In the genomic region with DNA sequence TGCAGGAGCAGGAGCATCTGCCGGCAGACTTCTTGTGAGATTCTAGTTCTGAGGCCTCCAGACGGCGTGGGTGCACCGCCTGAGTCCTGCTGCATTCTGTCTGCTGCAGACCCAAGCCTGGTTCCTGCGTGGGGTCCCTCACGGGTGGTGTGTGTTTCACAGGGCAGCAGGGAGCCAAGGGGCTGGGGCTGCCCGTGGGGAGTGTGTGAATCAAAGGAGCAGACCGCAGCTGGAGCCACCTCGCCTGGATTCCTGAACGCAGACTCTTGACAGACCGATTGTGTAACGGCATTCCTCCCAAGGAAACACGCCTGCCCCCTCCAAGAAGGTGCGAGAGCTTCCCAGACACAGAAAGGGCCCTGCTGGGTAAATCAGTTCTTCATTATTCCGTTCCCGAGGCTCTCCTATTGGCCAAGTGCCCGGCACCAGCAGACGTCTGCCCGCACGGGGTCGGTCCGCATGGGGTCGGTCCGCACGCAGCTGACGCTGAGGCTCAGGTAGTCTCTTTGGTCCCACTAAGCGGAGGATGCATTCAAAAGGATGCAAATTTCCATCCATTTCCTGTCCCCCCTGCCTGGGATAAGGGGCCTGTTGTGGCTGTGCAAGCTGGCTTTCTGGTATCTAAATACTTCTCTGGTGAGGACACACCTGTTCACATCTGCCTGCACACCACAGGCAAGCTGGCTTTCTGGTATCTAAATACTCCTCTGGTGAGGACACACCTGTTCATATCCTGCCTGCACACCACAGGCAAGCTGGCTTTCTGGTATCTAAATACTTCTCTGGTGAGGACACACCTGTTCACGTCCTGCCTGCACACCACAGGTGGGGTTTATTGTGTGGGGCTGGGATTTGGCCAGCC, we compare ENCODE assay signal across 14 cellular contexts. TPM values are rescaled to one million over a fixed set of nuclear protein-coding genes. Genes with fewer than 3 reads are reported as not detected.
DNase-seq lines count a peak whose midpoint lies in the region; ATAC-seq and TF ChIP-seq lines count a peak whose summit lies in the region.
"Had no signal": no experiment of that assay in that cellular context is flagged by ENCODE, and none has a peak within 500 bp of the region (broad histone marks: within the 10 kb centered on the region; RNA-seq: fewer than 3 reads in every experiment).

No MANE protein-coding gene starts in this region.

- TF ChIP-seq CTCF in sigmoid colon (IDR thresholded peaks at IDR 0.05): no peak

- H3K27me3 ChIP-seq in H7 (ENCODE audit: control insufficient read depth, insufficient read depth, low read length) (peaks cover 12% of the 10 kb centered on the region), adipocyte (replicated peaks; ENCODE audit: control insufficient read depth, insufficient read depth, low read length) (peaks cover 49% of the 10 kb centered on the region), iPS-20b (ENCODE audit: insufficient read depth, low read length) (peaks cover 33% of the 10 kb centered on the region), sigmoid colon (peaks cover 0 to 13% (median 0%) of the 10 kb centered on the region in 3 donors)
- H3K27me3 ChIP-seq: MG63 had no signal

- H3K4me3 ChIP-seq in H7 (ENCODE audit: insufficient read depth, low read depth, low read length): no peak overlapping the region
- H3K4me3 ChIP-seq in adipocyte (ENCODE audit: low read length): no peak overlapping the region
- peak overlapping the region; percentile 16; the same call in 1 of the 2 replicates for H3K4me3 ChIP-seq in iPS-20b (ENCODE audit: low read length)
- no peak overlapping the region for H3K4me3 ChIP-seq in sigmoid colon
- H3K4me3 ChIP-seq: MG63 had no signal

- no peaks in the 10 kb centered on the region for H3K36me3 ChIP-seq in H7 (replicated peaks; ENCODE audit: control insufficient read depth, insufficient read depth, low read length)
- no peaks in the 10 kb centered on the region for H3K36me3 ChIP-seq in adipocyte (ENCODE audit: control insufficient read depth, insufficient read depth, low read length, severe bottlenecking)
- no peaks in the 10 kb centered on the region for H3K36me3 ChIP-seq in iPS-20b (ENCODE audit: insufficient read depth, low read depth, low read length)
- H3K36me3 ChIP-seq in sigmoid colon: no peaks in the 10 kb centered on the region
- H3K36me3 ChIP-seq: MG63 had no signal

- no peak for ATAC-seq in HG03571 (IDR thresholded peaks at IDR 0.05; ENCODE audit: unreplicated experiment)
- ATAC-seq: HCT116; stimulated activated effector memory CD8-positive, alpha-beta T cell treated with anti-CD3 and anti-CD28 coated beads, Interleukin-12 subunit alpha, Interleukin-12 subunit beta, amount 100 ng/mL, for 72 hours had no signal

- no peak for TF ChIP-seq POLR2A in sigmoid colon (IDR thresholded peaks at IDR 0.05)

- TF ChIP-seq EP300 in sigmoid colon (IDR thresholded peaks at IDR 0.05): no peak

- DNase-seq in H7 (peak; percentile 80), adipocyte (ENCODE audit: low read depth) (peak; percentile 74), sigmoid colon (peak; percentile 52), NCI-H2107 (lab: John Stamatoyannopoulos, UW) (no peak), H4 (ENCODE audit: low spot score) (no peak), GM03348 (ENCODE audit: low spot score) (no peak)
- DNase-seq: CD8-positive, alpha-beta memory T cell; immature natural killer cell; MG63; NCI-H2227 treated with DMSO at 0.1 percent for 48 hours had no signal

- H3K9me3 ChIP-seq in adipocyte (ENCODE audit: control insufficient read depth, low read length) (peaks cover 26% of the 10 kb centered on the region), iPS-20b (ENCODE audit: insufficient read depth, low read depth, low read length) (peaks cover 5% of the 10 kb centered on the region; the same call in 1 of the 2 replicates), sigmoid colon (peaks cover 0 to 9% (median 0%) of the 10 kb centered on the region in 4 donors)

- H3K27ac ChIP-seq in iPS-20b (ENCODE audit: low read length): no peak overlapping the region
- H3K27ac ChIP-seq in sigmoid colon: no peak overlapping the region

- H3K4me1 ChIP-seq in adipocyte (ENCODE audit: control insufficient read depth, insufficient read depth, low read length) (peaks cover 4% of the 10 kb centered on the region), iPS-20b (ENCODE audit: insufficient read depth, low read length) (peaks cover 15% of the 10 kb centered on the region), sigmoid colon (no peaks in the 10 kb centered on the region)

- 79 to 81% methylated on average over 28 of the region's 28 CpGs for WGBS in sigmoid colon, 2 donors

- H3K9ac ChIP-seq in adipocyte (ENCODE audit: low read length) (no peak overlapping the region), iPS-20b (ENCODE audit: low read depth, low read length) (no peak overlapping the region)

- intact Hi-C loops in sigmoid colon (cut with DNase I): no loop called here

RNA-seq across cellular contexts. Expression of a gene that starts 44.1 kb away (rescaled TPM):
- total RNA-seq in H7 (2014; rRNA removed; shearing (Covaris generic)): 2.0 and 4.3 TPM in 2 replicates
- total RNA-seq in sigmoid colon: not detected
- 10 to 100 TPM in 2 of 3 donors, 1 to 10 TPM in 1; 1.2 to 11.1 (median 10.1) TPM for polyA plus RNA-seq in sigmoid colon
- total RNA-seq in H4 (2014; rRNA removed; shearing (Covaris generic)): 2.2 TPM in 1 of 2 replicates, not detected in the other
- polyA plus RNA-seq: CD8-positive, alpha-beta memory T cell; immature natural killer cell had no signal

Comparison
In these comparisons a context has a peak if more than half of its experiments do, and no peak if none do; other contexts are left out.
1. DNase-seq: peak in H7 (single experiment), adipocyte (single experiment) and sigmoid colon (single experiment); none in NCI-H2107 (single experiment), H4 (single experiment) and GM03348 (single experiment).